ENCODE assay signal across 8 cellular contexts in the genomic region with DNA sequence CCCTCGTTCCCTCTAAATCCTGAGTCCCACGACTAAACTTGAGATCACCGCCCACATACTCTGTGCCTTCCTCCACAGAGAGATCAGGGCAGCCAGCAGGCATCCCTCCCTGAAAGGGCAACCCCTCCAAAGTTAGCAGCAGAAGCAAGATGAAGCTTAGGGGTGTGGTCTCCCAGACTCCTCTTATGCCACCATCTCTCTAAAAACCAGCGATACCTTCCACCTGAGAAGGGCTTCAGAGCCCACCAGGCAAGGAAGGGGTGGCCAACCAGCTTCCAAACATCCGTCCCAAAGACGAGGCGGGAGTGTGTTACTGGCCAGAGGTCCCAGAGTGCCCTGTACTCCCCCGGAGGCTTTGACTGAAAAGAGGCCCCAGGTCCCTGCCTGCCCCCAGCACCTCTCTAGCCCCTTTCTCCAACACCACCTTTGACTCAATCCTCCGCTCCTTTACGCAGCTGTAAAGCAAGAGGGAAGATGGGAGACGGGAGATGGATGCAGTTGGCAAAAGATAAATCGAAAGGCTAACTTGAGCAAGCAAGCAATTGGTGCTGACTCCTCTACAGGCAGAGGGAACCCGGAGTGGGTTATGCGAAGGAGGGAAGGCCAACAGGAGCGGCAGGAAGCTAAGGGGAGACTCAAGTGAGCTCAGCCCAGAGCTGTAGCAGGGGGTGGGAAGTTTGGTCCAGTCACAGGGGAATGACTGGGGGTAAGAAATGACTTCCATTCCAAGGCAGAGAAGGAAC. TPM values are rescaled to one million over a fixed set of nuclear protein-coding genes. Genes with fewer than 3 reads are reported as not detected.
DNase-seq lines count a peak whose midpoint lies in the region; ATAC-seq, FAIRE-seq and TF ChIP-seq lines count a peak whose summit lies in the region.

No MANE protein-coding gene starts in this region.

- peaks cover 7 to 15% (median 8%) of the 10 kb centered on the region in 3 experiments; a peak in 5 of 7 replicates for H3K36me3 Mint-ChIP-seq in H9 (ENCODE audit: insufficient read depth in 1 of 3, low read depth in 3 of 3)
- peaks cover 14% of the 10 kb centered on the region for H3K36me3 Mint-ChIP-seq in activated CD4-positive, alpha-beta memory T cell treated with anti-CD3 and anti-CD28 coated beads, Interleukin-2, amount 10 ng/mL, durations not matched to agents 7 days and 5 days (ENCODE audit: low read depth)

- H3K4me1 ChIP-seq in H9 (ENCODE audit: insufficient read depth, low read length): peaks cover 7% of the 10 kb centered on the region
- peaks cover 0 to 53% (median 47%) of the 10 kb centered on the region in 4 donors for H3K4me1 ChIP-seq in sigmoid colon

- CTCF ChIA-PET in activated CD4-positive, alpha-beta memory T cell treated with anti-CD3 and anti-CD28 coated beads, Interleukin-2, amount 10 ng/mL, durations not matched to agents 7 days and 5 days (lab: Charles Lee): interaction anchor here (0.8 to 1.5 kb wide), 3 partner anchors 16 to 91 kb away, joined by 4 to 6 read pairs (median 4); partner anchors contain the start of genes DDX19A and FCSK

- no peak overlapping the region for H3K18ac ChIP-seq in H9 (ENCODE audit: insufficient read length, low read depth, low read length)

- H2AFZ ChIP-seq in H9 (ENCODE audit: low read length): no peak overlapping the region

- no peak for TF ChIP-seq EP300 in sigmoid colon (IDR thresholded peaks at IDR 0.05)

- H2BK20ac ChIP-seq in H9 (ENCODE audit: low read depth, low read length, poor library complexity, severe bottlenecking): no peak overlapping the region

- no peak for FAIRE-seq in GM19239 (lab: Jason Lieb, UNC)

- H3K36me3 ChIP-seq in sigmoid colon: no peaks in the 10 kb centered on the region

- H3T11ph ChIP-seq in H9 (ENCODE audit: low read length): no peak overlapping the region

- H2BK12ac ChIP-seq in H9 (ENCODE audit: insufficient read length, low read depth, low read length): no peak overlapping the region

- peaks cover 11% of the 10 kb centered on the region; the same call in 1 of the 2 replicates for H3K79me2 ChIP-seq in H9 (ENCODE audit: insufficient read depth, low read length)

- H3K27me3 ChIP-seq in H9 (ENCODE audit: insufficient read depth, low read length): no peaks in the 10 kb centered on the region
- H3K27me3 ChIP-seq in sigmoid colon: no peaks in the 10 kb centered on the region

- intact Hi-C loops in head of caudate nucleus (cut with DNase I) (loop anchor here (10.0 kb wide), 1 partner anchor 87 kb away; the partner anchor contains the start of genes COG4 and SF3B3), sigmoid colon (cut with DNase I) (loop anchor here (2.0 kb wide), 1 partner anchor 57 kb away; no protein-coding TSS in a partner anchor)

- TF ChIP-seq CTCF in AG09309 (IDR thresholded peaks at IDR 0.05; ENCODE audit: control insufficient read depth, insufficient read depth, low read depth, low read length, missing control alignments) (no peak), H9 (conservative IDR thresholded peaks at IDR 0.05) (no peak), sigmoid colon (IDR thresholded peaks at IDR 0.05) (no peak)

- H3K4ac ChIP-seq in H9 (ENCODE audit: low read depth, low read length): no peak overlapping the region

- peak overlapping the region; percentile 91 for H3K4me2 ChIP-seq in H9 (ENCODE audit: insufficient read depth, insufficient read length, low read length)

- no peak overlapping the region; the same call in 1 of the 2 replicates for H3K14ac ChIP-seq in H9 (ENCODE audit: insufficient read depth, low read length)

- H3K79me1 ChIP-seq in H9 (ENCODE audit: insufficient read depth, low read depth, low read length, poor library complexity, severe bottlenecking): no peaks in the 10 kb centered on the region

- no peak overlapping the region for H2AK5ac ChIP-seq in H9 (ENCODE audit: insufficient read length, low read length)

- peaks cover 44 to 47% of the 10 kb centered on the region in 2 experiments for H3K4me1 Mint-ChIP-seq in H9
- H3K4me1 Mint-ChIP-seq in activated CD4-positive, alpha-beta memory T cell treated with anti-CD3 and anti-CD28 coated beads, Interleukin-2, amount 10 ng/mL, durations not matched to agents 7 days and 5 days: peaks cover 36% of the 10 kb centered on the region

- ATAC-seq in HG03280 (IDR thresholded peaks at IDR 0.05; ENCODE audit: unreplicated experiment): no peak

- peak overlapping the region; percentile 50 for H3K9ac ChIP-seq in H9 (ENCODE audit: extremely low read depth, insufficient read length, low read length)

- H3K23ac ChIP-seq in H9 (ENCODE audit: insufficient read length, low read depth, low read length): no peak overlapping the region

- POLR2A ChIA-PET in activated CD4-positive, alpha-beta memory T cell treated with anti-CD3 and anti-CD28 coated beads, Interleukin-2, amount 10 ng/mL, durations not matched to agents 7 days and 5 days (lab: Charles Lee): interaction anchor here (1.3 to 3.5 kb wide), 6 partner anchors 15 to 91 kb away, joined by 3 to 27 read pairs (median 9); partner anchors contain the start of genes DDX19A and FCSK

- no peak overlapping the region for H4K91ac ChIP-seq in H9 (ENCODE audit: insufficient read length, low read depth, low read length)

- no peak overlapping the region for H2BK5ac ChIP-seq in H9 (ENCODE audit: insufficient read length, low read length)

- H3K9me3 Mint-ChIP-seq in H9: peaks cover 0 to 2% of the 10 kb centered on the region in 2 experiments; a peak in 1 of 5 replicates
- H3K9me3 Mint-ChIP-seq in activated CD4-positive, alpha-beta memory T cell treated with anti-CD3 and anti-CD28 coated beads, Interleukin-2, amount 10 ng/mL, durations not matched to agents 7 days and 5 days: no peaks in the 10 kb centered on the region

- DNase-seq in AG09309 (ENCODE audit: low read depth) (no peak), H9 (no peak), head of caudate nucleus (peak in 35 of 42 donors; percentile 21 to 85 (median 58)), sigmoid colon (no peak), GM19239 (ENCODE audit: insufficient read length, low spot score) (no peak), hippocampal formation (lab: John Stamatoyannopoulos, UW) (no peak)
- DNase-seq in activated CD4-positive, alpha-beta memory T cell treated with anti-CD3 and anti-CD28 coated beads, Interleukin-2, amount 10 ng/mL, durations not matched to agents 7 days and 5 days: peak; percentile 22

- whole genome bisulfite sequencing in H9 (ENCODE audit: extremely low coverage, insufficient read length, low lambda C conversion rate): no CpG with 5 or more reads among the region's 15 CpGs
- 37 to 66% methylated on average over 15 of the region's 15 CpGs for WGBS in sigmoid colon, 2 donors

- H3K9me3 ChIP-seq in H9 (ENCODE audit: control insufficient read depth, low read depth, low read length) (no peaks in the 10 kb centered on the region), sigmoid colon (no peaks in the 10 kb centered on the region)

- peaks cover 11% of the 10 kb centered on the region for H3K23me2 ChIP-seq in H9 (ENCODE audit: insufficient read length, low read depth, low read length, poor library complexity, severe bottlenecking)

- H3K4me3 ChIP-seq in AG09309 (ENCODE audit: control insufficient read depth, low read depth, low read length) (peak overlapping the region; percentile 95), sigmoid colon (peak overlapping the region; percentile 50 to 95 (median 85))

- H4K8ac ChIP-seq in H9 (replicated peaks; ENCODE audit: insufficient read length, low read depth, low read length): no peak overlapping the region

- H3K4me3 Mint-ChIP-seq in H9: peak overlapping the region; percentile 94 to 96
- peak overlapping the region; percentile 82 for H3K4me3 Mint-ChIP-seq in activated CD4-positive, alpha-beta memory T cell treated with anti-CD3 and anti-CD28 coated beads, Interleukin-2, amount 10 ng/mL, durations not matched to agents 7 days and 5 days

- H4K20me1 ChIP-seq in H9 (ENCODE audit: control insufficient read depth, insufficient read depth, insufficient read length): no peaks in the 10 kb centered on the region

- no peak overlapping the region for H2BK120ac ChIP-seq in H9 (ENCODE audit: low read depth, low read length, poor library complexity, severe bottlenecking)

- TF ChIP-seq POLR2A in sigmoid colon (IDR thresholded peaks at IDR 0.05): no peak

- H3K27ac ChIP-seq in H9 (ENCODE audit: insufficient read length, low read depth, low read length) (no peak overlapping the region), sigmoid colon (peak overlapping the region; percentile 75 to 87 (median 79))

- H3K27ac Mint-ChIP-seq in H9: peak overlapping the region; percentile 89 to 95 (median 90)
- H3K27ac Mint-ChIP-seq in activated CD4-positive, alpha-beta memory T cell treated with anti-CD3 and anti-CD28 coated beads, Interleukin-2, amount 10 ng/mL, durations not matched to agents 7 days and 5 days: peak overlapping the region; percentile 62

- no peak overlapping the region for H2BK15ac ChIP-seq in H9 (ENCODE audit: low read depth, low read length)

- H4K5ac ChIP-seq in H9 (ENCODE audit: insufficient read length, low read depth, low read length): no peak overlapping the region

- H3K56ac ChIP-seq in H9 (ENCODE audit: insufficient read length, low read depth, low read length): no peak overlapping the region

- H3K27me3 Mint-ChIP-seq in H9 (ENCODE audit: low read depth): no peaks in the 10 kb centered on the region; the same call in 1 of the 2 replicates
- H3K27me3 Mint-ChIP-seq in activated CD4-positive, alpha-beta memory T cell treated with anti-CD3 and anti-CD28 coated beads, Interleukin-2, amount 10 ng/mL, durations not matched to agents 7 days and 5 days: no peaks in the 10 kb centered on the region

RNA-seq across cellular contexts. Expression of gene ST3GAL2, which starts 1.1 kb away (rescaled TPM):
- total RNA-seq in H9 (2021): 45.9 and 49.0 TPM in 2 replicates
- 10 to 100 TPM; 21.6 to 22.7 TPM for total RNA-seq in activated CD4-positive, alpha-beta memory T cell treated with anti-CD3 and anti-CD28 coated beads, Interleukin-2, amount 10 ng/mL, durations not matched to agents 7 days and 5 days
- 10 to 100 TPM; 14.0 to 21.3 (median 16.6) TPM for total RNA-seq in sigmoid colon
- 10 to 100 TPM in 1 of 3 donors, 1 to 10 TPM in 2; 2.3 to 10.2 (median 2.4) TPM for polyA plus RNA-seq in sigmoid colon

RNA-seq across cellular contexts. Expression of gene FCSK, which starts 16.6 kb away (rescaled TPM):
- total RNA-seq in H9 (2021) (6.5 and 7.9 TPM in 2 replicates), sigmoid colon (10 to 100 TPM in 3 of 4 donors, 1 to 10 TPM in 1; 7.8 to 13.3 (median 12.2) TPM)
- total RNA-seq in activated CD4-positive, alpha-beta memory T cell treated with anti-CD3 and anti-CD28 coated beads, Interleukin-2, amount 10 ng/mL, durations not matched to agents 7 days and 5 days: 10 to 100 TPM; 17.3 to 17.4 TPM
- polyA plus RNA-seq in sigmoid colon: 10 to 100 TPM in 2 of 3 donors, 1 to 10 TPM in 1; 7.6 to 19.1 (median 14.4) TPM

Comparison
In these comparisons a context has a peak if more than half of its experiments do, and no peak if none do; other contexts are left out.
1. DNase-seq: peak in activated CD4-positive, alpha-beta memory T cell treated with anti-CD3 and anti-CD28 coated beads, Interleukin-2, amount 10 ng/mL, durations not matched to agents 7 days and 5 days (single experiment) and head of caudate nucleus (35 of 42); none in AG09309 (single experiment), H9 (single experiment), sigmoid colon (single experiment), GM19239 (single experiment) and hippocampal formation (0 of 2).